ENCODE assay signal across 8 cellular contexts in genomic region chr2:85853499-85854165, GRCh38. TPM values are rescaled to one million over a fixed set of nuclear protein-coding genes. Genes with fewer than 3 reads are reported as not detected.
A peak's percentile ranks its signal among the peaks of the same experiment; 100 is the strongest.
DNase-seq lines count a peak whose midpoint lies in the region; ATAC-seq lines count a peak whose summit lies in the region.

No MANE protein-coding gene starts in this region.

- peak overlapping the region; percentile 82 for H3K4me3 Mint-ChIP-seq in activated CD8-positive, alpha-beta memory T cell treated with anti-CD3 and anti-CD28 coated beads, Interleukin-2, amount 10 ng/mL, durations not matched to agents 7 days and 5 days
- H3K4me3 Mint-ChIP-seq in activated T-cell treated with anti-CD3 and anti-CD28 coated beads, Interleukin-2, amount 50 U/mL, for 4 hours = peak overlapping the region; percentile 72
- peak overlapping the region; percentile 52 to 91 (median 83) for H3K4me3 Mint-ChIP-seq in naive B cell

- ATAC-seq in activated CD8-positive, alpha-beta memory T cell treated with anti-CD3 and anti-CD28 coated beads, Interleukin-2, amount 10 ng/mL, durations not matched to agents 7 days and 5 days = peak; percentile 52
- ATAC-seq in HG03064 (IDR thresholded peaks at IDR 0.05; ENCODE audit: low read depth, unreplicated experiment) (peak; percentile 33), naive B cell (ENCODE audit: low read depth in 2 of 2) (peak; percentile 78 to 84)
- peak; percentile 70 to 71 for ATAC-seq in activated T-cell treated with anti-CD3 and anti-CD28 coated beads, Interleukin-2, amount 50 U/mL, for 4 hours

- H3K4me1 Mint-ChIP-seq in activated CD8-positive, alpha-beta memory T cell treated with anti-CD3 and anti-CD28 coated beads, Interleukin-2, amount 10 ng/mL, durations not matched to agents 7 days and 5 days = peaks cover 71% of the 10 kb centered on the region
- peaks cover 71% of the 10 kb centered on the region for H3K4me1 Mint-ChIP-seq in activated T-cell treated with anti-CD3 and anti-CD28 coated beads, Interleukin-2, amount 50 U/mL, for 4 hours (ENCODE audit: low read depth)
- H3K4me1 Mint-ChIP-seq in naive B cell = peaks cover 44 to 66% (median 53%) of the 10 kb centered on the region in 3 donors

- peak; percentile 72 for DNase-seq in activated CD8-positive, alpha-beta memory T cell treated with anti-CD3 and anti-CD28 coated beads, Interleukin-2, amount 10 ng/mL, durations not matched to agents 7 days and 5 days
- DNase-seq in activated CD8-positive, alpha-beta memory T cell treated with anti-CD3 and anti-CD28 coated beads, Interleukin-2, amount 50 U/mL, for 48 hours = no peak
- DNase-seq in activated T-cell treated with anti-CD3 and anti-CD28 coated beads, Interleukin-2, amount 50 U/mL, for 4 hours = no peak
- DNase-seq in naive B cell = peak; percentile 79
- DNase-seq in HK-2 (ENCODE audit: unreplicated experiment) = no peak
- DNase-seq in NCI-H1048 (lab: John Stamatoyannopoulos, UW) = no peak
- DNase-seq in Ammon's horn (ENCODE audit: low spot score) = no peak

- H3K27me3 Mint-ChIP-seq in activated CD8-positive, alpha-beta memory T cell treated with anti-CD3 and anti-CD28 coated beads, Interleukin-2, amount 10 ng/mL, durations not matched to agents 7 days and 5 days = no peaks in the 10 kb centered on the region
- no peaks in the 10 kb centered on the region for H3K27me3 Mint-ChIP-seq in activated T-cell treated with anti-CD3 and anti-CD28 coated beads, Interleukin-2, amount 50 U/mL, for 4 hours (ENCODE audit: low read depth)
- H3K27me3 Mint-ChIP-seq in naive B cell = no peaks in the 10 kb centered on the region

- CTCF ChIA-PET in activated CD8-positive, alpha-beta memory T cell treated with anti-CD3 and anti-CD28 coated beads, Interleukin-2, amount 10 ng/mL, durations not matched to agents 7 days and 5 days (lab: Charles Lee) = interaction anchor here (0.9 to 10.3 kb wide), 11 partner anchors 8 to 226 kb away, joined by 3 to 99 read pairs (median 7); partner anchors contain the start of gene ST3GAL5

- peaks cover 73% of the 10 kb centered on the region for H3K36me3 Mint-ChIP-seq in activated CD8-positive, alpha-beta memory T cell treated with anti-CD3 and anti-CD28 coated beads, Interleukin-2, amount 10 ng/mL, durations not matched to agents 7 days and 5 days
- H3K36me3 Mint-ChIP-seq in activated T-cell treated with anti-CD3 and anti-CD28 coated beads, Interleukin-2, amount 50 U/mL, for 4 hours (ENCODE audit: insufficient read depth) = peaks cover 17% of the 10 kb centered on the region
- peaks cover 22 to 25% of the 10 kb centered on the region in 2 donors for H3K36me3 Mint-ChIP-seq in naive B cell

- peak overlapping the region; percentile 99 for H3K27ac Mint-ChIP-seq in activated CD8-positive, alpha-beta memory T cell treated with anti-CD3 and anti-CD28 coated beads, Interleukin-2, amount 10 ng/mL, durations not matched to agents 7 days and 5 days
- peak overlapping the region; percentile 99 to 100 (median 99) for H3K27ac Mint-ChIP-seq in naive B cell

- no peaks in the 10 kb centered on the region for H3K9me3 Mint-ChIP-seq in activated CD8-positive, alpha-beta memory T cell treated with anti-CD3 and anti-CD28 coated beads, Interleukin-2, amount 10 ng/mL, durations not matched to agents 7 days and 5 days (ENCODE audit: low read depth)
- H3K9me3 Mint-ChIP-seq in activated T-cell treated with anti-CD3 and anti-CD28 coated beads, Interleukin-2, amount 50 U/mL, for 4 hours = peaks cover 10% of the 10 kb centered on the region
- peaks cover 0 to 14% (median 8%) of the 10 kb centered on the region in 7 donors for H3K9me3 Mint-ChIP-seq in naive B cell

RNA-seq across cellular contexts. Expression of gene ST3GAL5, which starts 35.2 kb away (rescaled TPM):
- 10 to 100 TPM; 73.9 to 74.0 TPM for total RNA-seq in activated CD8-positive, alpha-beta memory T cell treated with anti-CD3 and anti-CD28 coated beads, Interleukin-2, amount 10 ng/mL, durations not matched to agents 7 days and 5 days
- total RNA-seq in activated T-cell treated with anti-CD3 and anti-CD28 coated beads, Interleukin-2, amount 50 U/mL, for 4 hours = 1 to 10 TPM; 3.6 to 5.3 (median 4.4) TPM
- polyA plus RNA-seq in naive B cell (ENCODE audit: low read depth in 6 of 6) = 10 to 100 TPM; 16.7 to 29.0 (median 20.9) TPM

Comparison
In these comparisons a context has a peak if more than half of its experiments do, and no peak if none do; other contexts are left out.
1. DNase-seq: peak in activated CD8-positive, alpha-beta memory T cell treated with anti-CD3 and anti-CD28 coated beads, Interleukin-2, amount 10 ng/mL, durations not matched to agents 7 days and 5 days (single experiment) and naive B cell (single experiment); none in activated CD8-positive, alpha-beta memory T cell treated with anti-CD3 and anti-CD28 coated beads, Interleukin-2, amount 50 U/mL, for 48 hours (single experiment), activated T-cell treated with anti-CD3 and anti-CD28 coated beads, Interleukin-2, amount 50 U/mL, for 4 hours (single experiment), HK-2 (single experiment), NCI-H1048 (single experiment) and Ammon's horn (single experiment).
2. RNA of gene ST3GAL5, which starts 35.2 kb away (total RNA-seq): 73.9 to 74.0 TPM in activated CD8-positive, alpha-beta memory T cell treated with anti-CD3 and anti-CD28 coated beads, Interleukin-2, amount 10 ng/mL, durations not matched to agents 7 days and 5 days; 3.6 to 5.3 TPM in activated T-cell treated with anti-CD3 and anti-CD28 coated beads, Interleukin-2, amount 50 U/mL, for 4 hours; every median in the first group is over 10 times any median in the second.
3. Peak in every context shown above with its lines, with median percentiles within 50 percentile points of each other: ATAC-seq and H3K4me3 Mint-ChIP-seq.